ENCODE assay signal across 12 cellular contexts in the genomic region with DNA sequence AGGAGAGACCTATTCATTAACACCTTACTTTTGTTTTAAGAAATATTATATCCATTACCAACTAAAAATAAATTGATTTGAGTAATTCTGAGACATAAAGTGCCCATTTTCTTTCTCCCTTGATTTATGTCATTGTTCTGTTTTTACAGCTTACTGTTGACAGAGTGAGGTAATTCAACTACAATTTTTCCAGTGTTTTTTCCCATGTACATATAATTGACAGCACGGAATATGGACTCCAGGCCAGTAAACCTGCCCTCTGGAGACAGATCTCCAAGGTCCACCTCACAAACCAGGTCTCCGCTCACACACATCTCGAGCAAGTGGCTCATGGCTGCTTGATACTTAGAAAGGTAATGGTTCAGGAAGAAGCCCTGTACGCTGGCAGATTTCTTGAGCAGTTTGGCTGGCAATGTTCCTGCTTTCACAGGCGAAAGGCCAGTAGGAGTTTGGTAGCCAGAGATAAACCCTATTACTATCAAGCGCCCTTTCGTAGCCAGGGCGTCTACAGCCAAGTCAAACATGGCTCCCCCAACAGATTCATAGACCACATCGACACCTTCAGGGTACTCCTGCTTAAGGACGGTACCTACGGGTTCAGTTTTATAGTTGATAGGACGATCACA. TPM values are rescaled to one million over a fixed set of nuclear protein-coding genes. Genes with fewer than 3 reads are reported as not detected.
A peak's percentile ranks its signal among the peaks of the same experiment; 100 is the strongest.
DNase-seq lines count a peak whose midpoint lies in the region; ATAC-seq and TF ChIP-seq lines count a peak whose summit lies in the region.
"Had no signal": no experiment of that assay in that cellular context is flagged by ENCODE, and none has a peak within 500 bp of the region (broad histone marks: within the 10 kb centered on the region; RNA-seq: fewer than 3 reads in every experiment).

No MANE protein-coding gene starts in this region.

- H3K4me3 ChIP-seq in LNCaP clone FGC (ENCODE audit: low read depth, low read length) (no peak overlapping the region), astrocyte of the spinal cord (ENCODE audit: low read depth, low read length) (no peak overlapping the region), mucosa of descending colon (no peak overlapping the region)

- H3K4me1 ChIP-seq in mucosa of descending colon (ENCODE audit: low read depth): peaks cover 12% of the 10 kb centered on the region

- TF ChIP-seq CTCF in LNCaP clone FGC (IDR thresholded peaks at IDR 0.05; ENCODE audit: control insufficient read depth, extremely low read depth, insufficient read depth): no peak
- TF ChIP-seq CTCF in astrocyte of the spinal cord (IDR thresholded peaks at IDR 0.05; ENCODE audit: low read depth, low read length): no peak
- TF ChIP-seq CTCF in mucosa of descending colon (IDR thresholded peaks at IDR 0.05): no peak
- TF ChIP-seq CTCF in type B pancreatic cell (conservative IDR thresholded peaks at IDR 0.05): no peak

- H3K4me1 Mint-ChIP-seq in type B pancreatic cell (ENCODE audit: unreplicated experiment): peaks cover 68% of the 10 kb centered on the region

- H3K27ac Mint-ChIP-seq in type B pancreatic cell: peak overlapping the region; percentile 39

- H3K36me3 ChIP-seq in mucosa of descending colon (ENCODE audit: low read depth): no peaks in the 10 kb centered on the region

- peaks cover 29% of the 10 kb centered on the region for H3K27me3 Mint-ChIP-seq in type B pancreatic cell

- no peaks in the 10 kb centered on the region for H3K9me3 Mint-ChIP-seq in type B pancreatic cell
- H3K9me3 Mint-ChIP-seq: activated naive CD8-positive, alpha-beta T cell treated with anti-CD3 and anti-CD28 coated beads, Interleukin-2, amount 50 U/mL, for 24 hours had no signal

- intact Hi-C loops in mucosa of descending colon (cut with DNase I, micrococcal nuclease): loop anchor here (10.0 kb wide), 2 partner anchors 557 to 707 kb away; a partner anchor contains a TSS
- intact Hi-C loops in posterior cingulate gyrus (cut with DNase I): no loop called here

- peak overlapping the region; percentile 78 for H3K4me3 Mint-ChIP-seq in type B pancreatic cell
- H3K4me3 Mint-ChIP-seq: activated naive CD8-positive, alpha-beta T cell treated with anti-CD3 and anti-CD28 coated beads, Interleukin-2, amount 50 U/mL, for 24 hours had no signal

- H3K9me3 ChIP-seq in mucosa of descending colon: no peaks in the 10 kb centered on the region

- DNase-seq in LNCaP clone FGC (ENCODE audit: low read depth) (peak; percentile 26), astrocyte of the spinal cord (ENCODE audit: low read depth, low spot score) (peak; percentile 50), mucosa of descending colon (no peak), type B pancreatic cell (ENCODE audit: extremely low spot score, unreplicated experiment) (no peak), posterior cingulate gyrus (no peak), T-helper 9 cell (no peak), SIG-M5 (lab: John Stamatoyannopoulos, UW) (no peak)
- DNase-seq: activated naive CD8-positive, alpha-beta T cell treated with anti-CD3 and anti-CD28 coated beads, Interleukin-2, amount 50 U/mL, for 24 hours; activated T-cell treated with anti-CD3 and anti-CD28 coated beads, Interleukin-2, amount 50 U/mL, for 48 hours; DMS153; NCI-H1694; OCI-M1 had no signal

- H3K36me3 Mint-ChIP-seq in type B pancreatic cell: peaks cover 44% of the 10 kb centered on the region

- in situ Hi-C loops in astrocyte of the spinal cord (cut with HindIII; ENCODE audit: low sequenced_read_pairs): no loop called here

- ATAC-seq in mucosa of descending colon: peak; percentile 47
- ATAC-seq: activated naive CD8-positive, alpha-beta T cell treated with anti-CD3 and anti-CD28 coated beads, Interleukin-2, amount 50 U/mL, for 24 hours had no signal

RNA-seq across cellular contexts. Expression of a gene that starts 7.6 kb away (rescaled TPM):
- total RNA-seq in mucosa of descending colon: 10 to 100 TPM; 47.6 to 61.4 (median 57.1) TPM
- total RNA-seq in type B pancreatic cell (ENCODE audit: low replicate concordance): 25.4 and 86.7 TPM in 2 replicates

RNA-seq across cellular contexts. Expression of a gene that starts 9.2 kb away (rescaled TPM):
- total RNA-seq in mucosa of descending colon (10 to 100 TPM; 22.7 to 66.6 (median 36.9) TPM), type B pancreatic cell (ENCODE audit: low replicate concordance) (21.8 and 79.9 TPM in 2 replicates)

Comparison
In these comparisons a context has a peak if more than half of its experiments do, and no peak if none do; other contexts are left out.
1. DNase-seq: peak in LNCaP clone FGC (single experiment) and astrocyte of the spinal cord (single experiment); none in mucosa of descending colon (0 of 3), type B pancreatic cell (single experiment), posterior cingulate gyrus (0 of 10), T-helper 9 cell (single experiment) and SIG-M5 (single experiment).